Comparison of ENCODE assay signal across 25 cellular contexts in genomic region chr7:29548823-29549222, GRCh38. TPM values are rescaled to one million over a fixed set of nuclear protein-coding genes. Genes with fewer than 3 reads are reported as not detected.
"Had no signal": no experiment of that assay in that cellular context is flagged by ENCODE, and none has a peak within 500 bp of the region (broad histone marks: within the 10 kb centered on the region; RNA-seq: fewer than 3 reads in every experiment).

No MANE protein-coding gene starts in this region.

- H3K27ac ChIP-seq: KMS-11, VCaP had no signal

- DNase-seq: activated CD4-positive, CD25-positive, alpha-beta regulatory T cell; activated CD8-positive, alpha-beta memory T cell treated with anti-CD3 and anti-CD28 coated beads, Interleukin-2, amount 50 U/mL, for 4 hours; activated CD8-positive, alpha-beta T cell treated with anti-CD3 and anti-CD28 coated beads for 36 hours; activated naive CD4-positive, alpha-beta T cell treated with anti-CD3 and anti-CD28 coated beads, Interleukin-2, amount 50 U/mL, for 16 hours; activated naive CD8-positive, alpha-beta T cell treated with anti-CD3 and anti-CD28 coated beads, Interleukin-2, amount 10 ng/mL, durations not matched to agents 7 days and 5 days; activated T-cell treated with anti-CD3 and anti-CD28 coated beads, Interleukin-2, amount 50 U/mL, for 72 hours; aorta; MG63; MV-4-11; NCI-H1092 treated with DMSO at 0.1 percent for 48 hours; NCI-H1436; NCI-H1694 treated with DMSO at 0.1 percent for 48 hours; NCI-H2029 treated with DMSO at 0.1 percent for 48 hours; NCI-H510A treated with DMSO at 0.1 percent for 48 hours; NCI-H69; NK-92 treated with Interleukin-12 subunit alpha and Interleukin-12 subunit beta, amount 100 ng/mL, for 24 hours; OCI-M1; SHP77 treated with DMSO at 0.1 percent for 48 hours; T-helper 1 cell had no signal

- FAIRE-seq: RCC 7860 had no signal

- ATAC-seq: activated CD8-positive, alpha-beta T cell treated with anti-CD3 and anti-CD28 coated beads for 36 hours; activated T-cell treated with anti-CD3 and anti-CD28 coated beads, Interleukin-2, amount 50 U/mL, for 72 hours had no signal

- H3K4me3 ChIP-seq: MG63 had no signal

- H3K4me2 ChIP-seq: KMS-11 had no signal

- H3K36me3 ChIP-seq: MG63 had no signal

RNA-seq across cellular contexts. Expression of gene PRR15, which starts 14.8 kb away (rescaled TPM):
- total RNA-seq: activated CD8-positive, alpha-beta T cell treated with anti-CD3 and anti-CD28 coated beads for 36 hours; activated naive CD8-positive, alpha-beta T cell treated with anti-CD3 and anti-CD28 coated beads, Interleukin-2, amount 10 ng/mL, durations not matched to agents 7 days and 5 days; activated T-cell treated with anti-CD3 and anti-CD28 coated beads, Interleukin-2, amount 50 U/mL, for 72 hours; activated T-helper 2 cell treated with anti-CD3 and anti-CD28 coated beads, Interferon-gamma antibody, Interleukin-2, Interleukin-4, amounts not matched to agents 10 μg/mL and 5 μg/mL and 100 μg/mL, durations not matched to agents 14 hours and 24 hours and 36 hours; SK-MEL-5; T-helper 2 cell treated with Interferon-gamma antibody and Interleukin-4, amounts not matched to agents 100 ng/mL and 5 ng/mL, for 36 hours had no signal
